Comparison of ENCODE assay signal across 7 cellular contexts in the genomic region with DNA sequence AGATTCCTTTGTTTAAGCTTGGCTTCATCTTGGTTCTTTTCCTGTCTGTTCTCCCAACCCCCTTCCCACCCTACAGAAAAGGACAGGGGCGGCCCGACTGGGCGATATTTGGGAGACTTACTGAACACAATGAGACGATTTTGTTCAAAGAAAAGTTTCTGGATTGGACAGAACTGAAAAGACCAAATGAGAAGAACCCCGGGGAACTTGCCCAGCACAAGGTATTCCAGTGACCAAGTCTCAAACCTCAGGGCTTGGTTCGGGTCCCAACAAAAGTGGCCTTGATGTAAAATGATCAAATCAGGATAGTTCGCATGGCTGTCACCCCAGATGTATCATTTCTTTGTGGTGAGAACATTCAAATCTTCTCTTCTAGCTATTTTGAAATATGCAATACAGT.
DNase-seq lines count a peak whose midpoint lies in the region; ATAC-seq, FAIRE-seq and TF ChIP-seq lines count a peak whose summit lies in the region.
"Not testable (repeated sequence)": the region's sequence is repeated elsewhere in the genome, so short reads cannot be mapped to it uniquely, and the experiment has no call there.

No MANE protein-coding gene starts in this region.

- not testable (repeated sequence) for H3K27me3 Mint-ChIP-seq in CD4-positive, alpha-beta T cell; IgD-negative memory B cell; activated CD4-positive, alpha-beta memory T cell treated with anti-CD3 and anti-CD28 coated beads, Interleukin-2, amount 10 ng/mL, durations not matched to agents 7 days and 5 days; activated T-helper 17 cell treated with anti-CD3 and anti-CD28 coated beads, Interleukin-2, amount 50 U/mL, for 72 hours; natural killer cell (ENCODE audit: low read depth in 2 of 2)

- peaks cover 69% of the 10 kb centered on the region for H3K4me1 Mint-ChIP-seq in CD4-positive, alpha-beta T cell (ENCODE audit: low read depth)
- H3K4me1 Mint-ChIP-seq in IgD-negative memory B cell (peaks cover 36 to 51% (median 38%) of the 10 kb centered on the region in 3 donors), natural killer cell (peaks cover 31 to 44% of the 10 kb centered on the region in 2 donors)
- H3K4me1 Mint-ChIP-seq in activated CD4-positive, alpha-beta memory T cell treated with anti-CD3 and anti-CD28 coated beads, Interleukin-2, amount 10 ng/mL, durations not matched to agents 7 days and 5 days, result peaks cover 74% of the 10 kb centered on the region
- peaks cover 21% of the 10 kb centered on the region for H3K4me1 Mint-ChIP-seq in activated T-helper 17 cell treated with anti-CD3 and anti-CD28 coated beads, Interleukin-2, amount 50 U/mL, for 72 hours

- not testable (repeated sequence) for TF ChIP-seq EP300 in GM12878 (IDR thresholded peaks at IDR 0.05; ENCODE audit: borderline replicate concordance in 1 of 2, control insufficient read depth in 1 of 2, low read depth in 2 of 2, low read length in 2 of 2)

- H3K9me2 ChIP-seq in SU-DHL-6 (replicated peaks; ENCODE audit: insufficient read depth, low read length), result not testable (repeated sequence)

- not testable (repeated sequence) for TF ChIP-seq RAD21 in GM12878 (IDR thresholded peaks at IDR 0.05; ENCODE audit: insufficient read depth, low read depth, low read length)

- POLR2A ChIA-PET in CD4-positive, alpha-beta T cell (lab: Charles Lee), result interaction anchor here (1.1 to 1.2 kb wide), 2 partner anchors 33 to 328 kb away, joined by 3 read pairs; a partner anchor contains a TSS
- POLR2A ChIA-PET in activated CD4-positive, alpha-beta memory T cell treated with anti-CD3 and anti-CD28 coated beads, Interleukin-2, amount 10 ng/mL, durations not matched to agents 7 days and 5 days (lab: Charles Lee), result interaction anchor here (0.7 to 7.1 kb wide), 7 partner anchors 8 to 1043 kb away, joined by 3 to 149 read pairs (median 4); no protein-coding TSS in a partner anchor
- POLR2A ChIA-PET in GM12878 (lab: Charles Lee), result interaction anchor here (0.7 kb wide), 1 partner anchor 1056 kb away, joined by 3 read pairs; no protein-coding TSS in a partner anchor

- peak overlapping the region; percentile 65 for H2AFZ ChIP-seq in SU-DHL-6 (ENCODE audit: low read depth, low read length, severe bottlenecking)
- peak overlapping the region; percentile 55 for H2AFZ ChIP-seq in GM12878 (ENCODE audit: control insufficient read depth, low read depth, low read length)

- not testable (repeated sequence) for H3K27me3 ChIP-seq in CD4-positive, alpha-beta T cell (ENCODE audit: control insufficient read depth, insufficient read depth, low read length); SU-DHL-6 (ENCODE audit: low read length); GM12878 (replicated peaks in 1 of 2; ENCODE audit: control insufficient read depth in 2 of 2, insufficient read depth in 2 of 2, low read length in 1 of 2)

- not testable (repeated sequence) for H3K36me3 Mint-ChIP-seq in CD4-positive, alpha-beta T cell (ENCODE audit: low read depth); IgD-negative memory B cell; natural killer cell
- H3K36me3 Mint-ChIP-seq in activated CD4-positive, alpha-beta memory T cell treated with anti-CD3 and anti-CD28 coated beads, Interleukin-2, amount 10 ng/mL, durations not matched to agents 7 days and 5 days (ENCODE audit: low read depth), result peaks cover 35% of the 10 kb centered on the region
- H3K36me3 Mint-ChIP-seq in activated T-helper 17 cell treated with anti-CD3 and anti-CD28 coated beads, Interleukin-2, amount 50 U/mL, for 72 hours (ENCODE audit: low read depth), result peaks cover 77% of the 10 kb centered on the region

- peak overlapping the region; percentile 66 for H3K27ac ChIP-seq in CD4-positive, alpha-beta T cell (ENCODE audit: low read depth, low read length)
- H3K27ac ChIP-seq in SU-DHL-6 (ENCODE audit: low read depth, low read length) (peak overlapping the region; percentile 93), GM12878 (ENCODE audit: control insufficient read depth, insufficient read depth) (peak overlapping the region; percentile 99)

- not testable (repeated sequence) for TF ChIP-seq CTCF in CD4-positive, alpha-beta T cell (IDR thresholded peaks at IDR 0.05); SU-DHL-6 (IDR thresholded peaks at IDR 0.05; ENCODE audit: insufficient read depth, low read length, poor library complexity, severe bottlenecking); GM12878 (IDR thresholded peaks at IDR 0.05 in 2 of 3, conservative IDR thresholded peaks at IDR 0.05 in 1 of 3; ENCODE audit: control insufficient read depth in 2 of 3, extremely low read depth in 1 of 3, insufficient read depth in 1 of 3, low read depth in 3 of 3, low read length in 3 of 3); natural killer cell (IDR thresholded peaks at IDR 0.05)

- H3K27ac Mint-ChIP-seq in CD4-positive, alpha-beta T cell, result peak overlapping the region; percentile 99
- H3K27ac Mint-ChIP-seq in IgD-negative memory B cell (peak overlapping the region in 2 of 3 donors; percentile 23 to 92), natural killer cell (peak overlapping the region; percentile 38 to 78)
- H3K27ac Mint-ChIP-seq in activated CD4-positive, alpha-beta memory T cell treated with anti-CD3 and anti-CD28 coated beads, Interleukin-2, amount 10 ng/mL, durations not matched to agents 7 days and 5 days, result peak overlapping the region; percentile 99
- H3K27ac Mint-ChIP-seq in activated T-helper 17 cell treated with anti-CD3 and anti-CD28 coated beads, Interleukin-2, amount 50 U/mL, for 72 hours, result peak overlapping the region; percentile 92

- intact Hi-C loops in CD4-positive, alpha-beta T cell (cut with DNase I, micrococcal nuclease), result loop anchor here (5.0 to 10.0 kb wide), 6 partner anchors 171 to 1061 kb away; a partner anchor contains a TSS
- intact Hi-C loops in GM12878 (cut with micrococcal nuclease; ENCODE audit: unreplicated experiment); natural killer cell (cut with micrococcal nuclease): not testable (repeated sequence)

- WGBS in GM12878 (ENCODE audit: insufficient coverage, insufficient replicate concordance, low lambda C conversion rate, missing lambda C conversion rate), result 79% methylated on average over 7 of the region's 7 CpGs

- H3K4me1 ChIP-seq in GM12878 (ENCODE audit: control insufficient read depth, insufficient read depth, low read length), result peaks cover 46% of the 10 kb centered on the region

- not testable (repeated sequence) for H3K36me3 ChIP-seq in SU-DHL-6 (ENCODE audit: low read length); GM12878 (ENCODE audit: control insufficient read depth in 2 of 2, insufficient read depth in 2 of 2, low read length in 1 of 2)

- not testable (repeated sequence) for DNase-seq in CD4-positive, alpha-beta T cell; activated CD4-positive, alpha-beta memory T cell treated with anti-CD3 and anti-CD28 coated beads, Interleukin-2, amount 10 ng/mL, durations not matched to agents 7 days and 5 days; GM12878 (ENCODE audit: low read depth, low spot score); natural killer cell

- H3K79me2 ChIP-seq in SU-DHL-6 (ENCODE audit: insufficient read depth, low read length); GM12878 (ENCODE audit: control insufficient read depth, insufficient read depth, low read length): not testable (repeated sequence)

- H3K9ac ChIP-seq in SU-DHL-6 (ENCODE audit: low read length), result peak overlapping the region; percentile 60
- H3K9ac ChIP-seq in GM12878 (ENCODE audit: control insufficient read depth, insufficient read depth, low read length), result peak overlapping the region; percentile 59; the same call in 1 of the 2 replicates

- SMC1A ChIA-PET in GM12878 (lab: Charles Lee; ENCODE audit: uncharacterized antibody, unreplicated experiment), result interaction anchor here (1.0 to 2.2 kb wide), 7 partner anchors 14 to 265 kb away, joined by 3 to 10 read pairs (median 3); no protein-coding TSS in a partner anchor

- not testable (repeated sequence) for ATAC-seq in CD4-positive, alpha-beta T cell (ENCODE audit: poor library complexity); activated T-helper 17 cell treated with anti-CD3 and anti-CD28 coated beads, Interleukin-2, amount 50 U/mL, for 72 hours (replicated peaks); GM12878; natural killer cell

- TF ChIP-seq POLR2A in GM12878 (IDR thresholded peaks at IDR 0.05; ENCODE audit: low read depth, low read length), result not testable (repeated sequence)

- in situ Hi-C loops in GM12878 (cut with MboI), result not testable (repeated sequence)

- RAD21 ChIA-PET in GM12878 (lab: Charles Lee; ENCODE audit: unreplicated experiment), result not testable (repeated sequence)

- not testable (repeated sequence) for H3K9me3 Mint-ChIP-seq in CD4-positive, alpha-beta T cell; IgD-negative memory B cell; activated CD4-positive, alpha-beta memory T cell treated with anti-CD3 and anti-CD28 coated beads, Interleukin-2, amount 10 ng/mL, durations not matched to agents 7 days and 5 days; activated T-helper 17 cell treated with anti-CD3 and anti-CD28 coated beads, Interleukin-2, amount 50 U/mL, for 72 hours; natural killer cell

- peak overlapping the region; percentile 64 for H3K4me2 ChIP-seq in SU-DHL-6 (ENCODE audit: low read depth, low read length, poor library complexity, severe bottlenecking)
- peak overlapping the region; percentile 93 for H3K4me2 ChIP-seq in GM12878 (ENCODE audit: control insufficient read depth, insufficient read depth)

- H3K9me3 ChIP-seq in CD4-positive, alpha-beta T cell (ENCODE audit: control insufficient read depth, low read length); SU-DHL-6 (ENCODE audit: insufficient read depth, low read length); GM12878 (replicated peaks; ENCODE audit: control insufficient read depth, insufficient read depth, low read length): not testable (repeated sequence)

- CTCF ChIA-PET in CD4-positive, alpha-beta T cell (lab: Charles Lee), result interaction anchor here (1.3 to 2.5 kb wide), 3 partner anchors 15 to 23 kb away, joined by 3 to 10 read pairs (median 5); no protein-coding TSS in a partner anchor
- CTCF ChIA-PET in activated CD4-positive, alpha-beta memory T cell treated with anti-CD3 and anti-CD28 coated beads, Interleukin-2, amount 10 ng/mL, durations not matched to agents 7 days and 5 days (lab: Charles Lee), result interaction anchor here (1.8 to 5.6 kb wide), 4 partner anchors 14 to 33 kb away, joined by 9 to 84 read pairs (median 14); no protein-coding TSS in a partner anchor
- CTCF ChIA-PET in GM12878 (lab: Yijun Ruan, JAX), result interaction anchor here (0.8 to 4.5 kb wide), 6 partner anchors 16 to 690 kb away, joined by 3 to 43 read pairs (median 4); no protein-coding TSS in a partner anchor

- peak overlapping the region; percentile 89 for H3K4me3 Mint-ChIP-seq in CD4-positive, alpha-beta T cell
- H3K4me3 Mint-ChIP-seq in IgD-negative memory B cell, result peak overlapping the region in 3 of 4 donors; percentile 1 to 84 (median 49)
- peak overlapping the region; percentile 82 for H3K4me3 Mint-ChIP-seq in activated CD4-positive, alpha-beta memory T cell treated with anti-CD3 and anti-CD28 coated beads, Interleukin-2, amount 10 ng/mL, durations not matched to agents 7 days and 5 days
- peak overlapping the region; percentile 93 for H3K4me3 Mint-ChIP-seq in activated T-helper 17 cell treated with anti-CD3 and anti-CD28 coated beads, Interleukin-2, amount 50 U/mL, for 72 hours
- H3K4me3 Mint-ChIP-seq in natural killer cell, result not testable (repeated sequence)

- not testable (repeated sequence) for FAIRE-seq in GM12878 (lab: Jason Lieb, UNC)

- not testable (repeated sequence) for BruUV-seq in GM12878 (replicated peaks; lab: Mats Ljungman, UMichigan)

- H3K4me3 ChIP-seq in SU-DHL-6 (ENCODE audit: insufficient read depth, low read length, poor library complexity, severe bottlenecking) (peak overlapping the region; percentile 58), GM12878 (peak overlapping the region; percentile 35; the same call in 1 of the 2 replicates)

- peaks cover 57% of the 10 kb centered on the region for H3F3A ChIP-seq in SU-DHL-6 (ENCODE audit: insufficient read depth)

- H4K20me1 ChIP-seq in SU-DHL-6 (ENCODE audit: low read depth, low read length); GM12878 (ENCODE audit: control insufficient read depth, insufficient read depth): not testable (repeated sequence)
